Comparison of ENCODE assay signal across 1 cellular context in the genomic region with DNA sequence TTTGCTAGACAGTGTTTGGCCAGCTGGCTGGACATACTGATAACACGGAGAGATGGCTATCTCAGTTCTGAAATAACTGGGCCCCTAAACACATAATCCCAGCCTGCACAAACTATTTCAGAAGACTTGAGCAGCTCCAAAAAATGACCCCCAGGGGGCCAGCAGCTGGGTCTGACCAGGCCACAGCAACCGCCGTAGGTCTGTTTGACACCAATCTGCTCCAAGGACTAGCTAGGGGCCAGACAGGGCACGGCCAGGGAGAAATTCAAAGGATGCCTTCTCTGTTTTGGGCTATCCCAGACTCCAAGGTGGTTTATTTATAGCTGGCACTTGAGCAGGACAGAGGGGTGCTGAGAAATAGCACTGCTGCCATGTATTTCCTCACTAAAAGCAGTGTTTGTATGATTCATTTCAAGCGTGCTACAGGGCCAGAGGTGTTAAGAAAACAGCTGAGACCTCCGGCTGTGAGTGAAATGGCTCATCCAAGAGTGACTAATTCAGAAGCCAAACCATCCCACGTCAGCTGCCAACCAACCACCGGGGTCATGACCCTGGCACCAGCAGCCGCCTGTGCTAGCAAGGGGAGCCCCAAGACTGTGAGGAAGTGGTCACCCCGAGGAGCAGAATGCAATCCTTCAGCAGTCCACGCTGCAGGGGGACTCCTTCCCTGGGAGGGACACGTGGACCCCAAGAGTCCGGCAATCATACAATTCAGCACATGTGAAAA.
A peak's percentile ranks its signal among the peaks of the same experiment; 100 is the strongest.
TF ChIP-seq lines count a peak whose summit lies in the region.

No MANE protein-coding gene starts in this region.

TF ChIP-seq in GM12878, 131 proteins besides CTCF, POLR2A, EP300 and RAD21 (continued from another document):
- peak; percentile 84 for TF ChIP-seq NKRF (conservative IDR thresholded peaks at IDR 0.05)
- TF ChIP-seq SP1 (IDR thresholded peaks at IDR 0.05; ENCODE audit: low read depth, low read length), result peak; percentile 40
- TF ChIP-seq EED (IDR thresholded peaks at IDR 0.05; ENCODE audit: low read depth), result peak; percentile 87
- TF ChIP-seq FOXK2 (IDR thresholded peaks at IDR 0.05), result peak; percentile 45; the same call in 1 of the 2 replicates
- peak; percentile 78 for TF ChIP-seq CREB1 (IDR thresholded peaks at IDR 0.05; ENCODE audit: low read depth)
- TF ChIP-seq BHLHE40 (IDR thresholded peaks at IDR 0.05; ENCODE audit: borderline replicate concordance in 1 of 2, low read depth in 2 of 2, low read length in 1 of 2), result peak; percentile 89 to 94
- TF ChIP-seq, protein P1, sequence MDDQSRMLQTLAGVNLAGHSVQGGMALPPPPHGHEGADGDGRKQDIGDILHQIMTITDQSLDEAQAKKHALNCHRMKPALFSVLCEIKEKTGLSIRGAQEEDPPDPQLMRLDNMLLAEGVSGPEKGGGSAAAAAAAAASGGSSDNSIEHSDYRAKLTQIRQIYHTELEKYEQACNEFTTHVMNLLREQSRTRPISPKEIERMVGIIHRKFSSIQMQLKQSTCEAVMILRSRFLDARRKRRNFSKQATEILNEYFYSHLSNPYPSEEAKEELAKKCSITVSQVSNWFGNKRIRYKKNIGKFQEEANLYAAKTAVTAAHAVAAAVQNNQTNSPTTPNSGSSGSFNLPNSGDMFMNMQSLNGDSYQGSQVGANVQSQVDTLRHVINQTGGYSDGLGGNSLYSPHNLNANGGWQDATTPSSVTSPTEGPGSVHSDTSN (IDR thresholded peaks at IDR 0.05; ENCODE audit: insufficient replicate concordance, low read depth, low read length), result peak; percentile 61
- peak; percentile 91 for TF ChIP-seq ATF2 (IDR thresholded peaks at IDR 0.05; ENCODE audit: low read length)
- peak; percentile 81 for TF ChIP-seq NFIC (IDR thresholded peaks at IDR 0.05; ENCODE audit: low read depth, low read length)
- TF ChIP-seq, protein P2, sequence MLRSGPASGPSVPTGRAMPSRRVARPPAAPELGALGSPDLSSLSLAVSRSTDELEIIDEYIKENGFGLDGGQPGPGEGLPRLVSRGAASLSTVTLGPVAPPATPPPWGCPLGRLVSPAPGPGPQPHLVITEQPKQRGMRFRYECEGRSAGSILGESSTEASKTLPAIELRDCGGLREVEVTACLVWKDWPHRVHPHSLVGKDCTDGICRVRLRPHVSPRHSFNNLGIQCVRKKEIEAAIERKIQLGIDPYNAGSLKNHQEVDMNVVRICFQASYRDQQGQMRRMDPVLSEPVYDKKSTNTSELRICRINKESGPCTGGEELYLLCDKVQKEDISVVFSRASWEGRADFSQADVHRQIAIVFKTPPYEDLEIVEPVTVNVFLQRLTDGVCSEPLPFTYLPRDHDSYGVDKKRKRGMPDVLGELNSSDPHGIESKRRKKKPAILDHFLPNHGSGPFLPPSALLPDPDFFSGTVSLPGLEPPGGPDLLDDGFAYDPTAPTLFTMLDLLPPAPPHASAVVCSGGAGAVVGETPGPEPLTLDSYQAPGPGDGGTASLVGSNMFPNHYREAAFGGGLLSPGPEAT (IDR thresholded peaks at IDR 0.05; ENCODE audit: low read depth), result peak; percentile 69
- peak; percentile 89 for TF ChIP-seq NBN (IDR thresholded peaks at IDR 0.05)
- TF ChIP-seq CBX3 (IDR thresholded peaks at IDR 0.05; ENCODE audit: borderline replicate concordance, low read depth), result no peak
- peak; percentile 75; the same call in 1 of the 2 replicates for TF ChIP-seq JUND (IDR thresholded peaks at IDR 0.05; ENCODE audit: low read depth, low read length)
- peak; percentile 76 for TF ChIP-seq GATAD2B (conservative IDR thresholded peaks at IDR 0.05; ENCODE audit: low read depth)
- TF ChIP-seq MEF2B (IDR thresholded peaks at IDR 0.05; ENCODE audit: partially characterized antibody, poor library complexity, severe bottlenecking), result peak; percentile 58
- peak; percentile 85 for TF ChIP-seq NR2C1 (IDR thresholded peaks at IDR 0.05)
- TF ChIP-seq TCF7 (IDR thresholded peaks at IDR 0.05; ENCODE audit: borderline replicate concordance), result peak; percentile 50; the same call in 1 of the 2 replicates
- TF ChIP-seq SMARCA5 (IDR thresholded peaks at IDR 0.05), result peak; percentile 57; the same call in 1 of the 2 replicates
- TF ChIP-seq TARDBP (IDR thresholded peaks at IDR 0.05; ENCODE audit: borderline replicate concordance), result no peak
- no peak for TF ChIP-seq ZNF622 (IDR thresholded peaks at IDR 0.05)
- peak; percentile 87; the same call in 1 of the 2 replicates for TF ChIP-seq SPI1 (IDR thresholded peaks at IDR 0.05; ENCODE audit: borderline replicate concordance, insufficient read depth, low read depth, low read length)
- TF ChIP-seq FOXM1 (IDR thresholded peaks at IDR 0.05; ENCODE audit: low read depth, low read length), result peak; percentile 80
- no peak for TF ChIP-seq E2F4 (IDR thresholded peaks at IDR 0.05; ENCODE audit: low read depth, low read length)
- peak; percentile 91 for TF ChIP-seq IRF4 (IDR thresholded peaks at IDR 0.05; ENCODE audit: low read depth, low read length)
- TF ChIP-seq JUNB (IDR thresholded peaks at IDR 0.05), result peak; percentile 94
- peak; percentile 93 for TF ChIP-seq IKZF1 (conservative IDR thresholded peaks at IDR 0.05)
- no peak for TF ChIP-seq SMAD1 (IDR thresholded peaks at IDR 0.05; ENCODE audit: low read depth, partially characterized antibody)
- TF ChIP-seq GABPA (IDR thresholded peaks at IDR 0.05; ENCODE audit: low read depth), result peak; percentile 54; the same call in 1 of the 2 replicates
- TF ChIP-seq ATF7 (IDR thresholded peaks at IDR 0.05; ENCODE audit: low read depth), result peak; percentile 82
- TF ChIP-seq CBFB (IDR thresholded peaks at IDR 0.05; ENCODE audit: low read depth), result peak; percentile 85
- peak; percentile 96; the same call in 1 of the 2 replicates for TF ChIP-seq MTA3 (IDR thresholded peaks at IDR 0.05; ENCODE audit: borderline replicate concordance, low read length)
